9 cellular contexts compared by ENCODE assay signal in the genomic region with DNA sequence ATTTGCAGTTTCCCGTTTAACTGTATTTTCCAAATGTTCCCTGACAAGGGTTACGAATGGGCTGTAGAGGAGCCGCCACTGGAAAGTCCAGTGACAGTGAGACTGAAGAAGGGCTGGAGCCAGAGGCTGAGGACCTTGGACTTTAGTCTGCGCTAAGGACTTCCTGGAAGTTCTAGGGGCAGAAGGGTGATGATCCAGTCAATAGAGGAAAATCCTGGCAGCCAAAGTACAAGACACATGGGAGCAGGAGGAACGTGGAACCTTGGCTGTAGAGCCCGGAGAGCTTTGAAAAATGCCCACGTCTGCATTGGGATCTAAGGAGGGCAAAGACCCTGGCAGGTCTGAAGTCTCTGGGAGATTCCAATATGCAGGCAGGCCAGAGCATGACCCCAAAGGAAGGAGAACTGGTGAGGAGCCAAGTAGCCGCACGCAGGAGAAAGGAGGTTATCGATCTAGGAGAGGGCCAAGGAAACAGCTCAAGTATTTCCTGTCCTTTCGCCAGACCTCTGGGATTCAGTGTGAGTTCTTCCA.
DNase-seq lines count a peak whose midpoint lies in the region; ATAC-seq lines count a peak whose summit lies in the region.
"Had no signal": no experiment of that assay in that cellular context is flagged by ENCODE, and none has a peak within 500 bp of the region (broad histone marks: within the 10 kb centered on the region; RNA-seq: fewer than 3 reads in every experiment).

No MANE protein-coding gene starts in this region.

- no peaks in the 10 kb centered on the region for H3K9me3 Mint-ChIP-seq in T-helper 1 cell treated with Interleukin-12 subunit alpha and Interleukin-12 subunit beta and Interleukin-4 antibody, amounts not matched to agents 30 μg/mL and 1 μg/mL, for 36 hours
- H3K9me3 Mint-ChIP-seq in activated naive CD8-positive, alpha-beta T cell (ENCODE audit: low read depth), result peaks cover 10% of the 10 kb centered on the region
- peaks cover 3% of the 10 kb centered on the region for H3K9me3 Mint-ChIP-seq in stimulated activated effector memory CD8-positive, alpha-beta T cell treated with anti-CD3 and anti-CD28 coated beads, Interleukin-12 subunit alpha, Interleukin-12 subunit beta, amount 100 ng/mL, for 72 hours

- H3K27me3 Mint-ChIP-seq in T-helper 1 cell treated with Interleukin-12 subunit alpha and Interleukin-12 subunit beta and Interleukin-4 antibody, amounts not matched to agents 30 μg/mL and 1 μg/mL, for 36 hours (ENCODE audit: low read depth), result no peaks in the 10 kb centered on the region
- no peaks in the 10 kb centered on the region for H3K27me3 Mint-ChIP-seq in activated naive CD8-positive, alpha-beta T cell

- DNase-seq in T-helper 1 cell, result no peak
- peak; percentile 33 for DNase-seq in hepatic stellate cell (ENCODE audit: low spot score)
- no peak for DNase-seq in stimulated activated effector memory CD8-positive, alpha-beta T cell treated with anti-CD3 and anti-CD28 coated beads, Interleukin-12 subunit alpha, Interleukin-12 subunit beta, amount 100 ng/mL, for 72 hours (ENCODE audit: low spot score in 2 of 2)
- DNase-seq in NCI-H1105 (lab: John Stamatoyannopoulos, UW), result no peak
- no peak for DNase-seq in COLO668 (lab: John Stamatoyannopoulos, UW; ENCODE audit: unreplicated experiment)
- DNase-seq: stimulated activated CD8-positive, alpha-beta memory T cell treated with anti-CD3 and anti-CD28 coated beads, Interleukin-4, amount 100 ng/mL, for 48 hours had no signal

- H3K4me1 Mint-ChIP-seq in T-helper 1 cell treated with Interleukin-12 subunit alpha and Interleukin-12 subunit beta and Interleukin-4 antibody, amounts not matched to agents 30 μg/mL and 1 μg/mL, for 36 hours (ENCODE audit: low read depth), result peaks cover 92% of the 10 kb centered on the region
- peaks cover 99% of the 10 kb centered on the region for H3K4me1 Mint-ChIP-seq in activated naive CD8-positive, alpha-beta T cell (ENCODE audit: low read depth)
- peaks cover 92% of the 10 kb centered on the region for H3K4me1 Mint-ChIP-seq in stimulated activated effector memory CD8-positive, alpha-beta T cell treated with anti-CD3 and anti-CD28 coated beads, Interleukin-12 subunit alpha, Interleukin-12 subunit beta, amount 100 ng/mL, for 72 hours

- peaks cover 62% of the 10 kb centered on the region for H3K36me3 Mint-ChIP-seq in T-helper 1 cell treated with Interleukin-12 subunit alpha and Interleukin-12 subunit beta and Interleukin-4 antibody, amounts not matched to agents 30 μg/mL and 1 μg/mL, for 36 hours (ENCODE audit: low read depth)
- peaks cover 26% of the 10 kb centered on the region for H3K36me3 Mint-ChIP-seq in activated naive CD8-positive, alpha-beta T cell
- H3K36me3 Mint-ChIP-seq in stimulated activated effector memory CD8-positive, alpha-beta T cell treated with anti-CD3 and anti-CD28 coated beads, Interleukin-12 subunit alpha, Interleukin-12 subunit beta, amount 100 ng/mL, for 72 hours, result peaks cover 80% of the 10 kb centered on the region

- no peak for ATAC-seq in stimulated activated effector memory CD8-positive, alpha-beta T cell treated with anti-CD3 and anti-CD28 coated beads, Interleukin-12 subunit alpha, Interleukin-12 subunit beta, amount 100 ng/mL, for 72 hours
- no peak for ATAC-seq in HG02571 (IDR thresholded peaks at IDR 0.05; ENCODE audit: unreplicated experiment)

- H3K27ac Mint-ChIP-seq in T-helper 1 cell treated with Interleukin-12 subunit alpha and Interleukin-12 subunit beta and Interleukin-4 antibody, amounts not matched to agents 30 μg/mL and 1 μg/mL, for 36 hours, result peak overlapping the region; percentile 70
- H3K27ac Mint-ChIP-seq in activated naive CD8-positive, alpha-beta T cell, result peak overlapping the region; percentile 100
- H3K27ac Mint-ChIP-seq in stimulated activated effector memory CD8-positive, alpha-beta T cell treated with anti-CD3 and anti-CD28 coated beads, Interleukin-12 subunit alpha, Interleukin-12 subunit beta, amount 100 ng/mL, for 72 hours, result peak overlapping the region; percentile 36

- H3K4me3 Mint-ChIP-seq in T-helper 1 cell treated with Interleukin-12 subunit alpha and Interleukin-12 subunit beta and Interleukin-4 antibody, amounts not matched to agents 30 μg/mL and 1 μg/mL, for 36 hours, result peak overlapping the region; percentile 25
- H3K4me3 Mint-ChIP-seq in activated naive CD8-positive, alpha-beta T cell, result peak overlapping the region; percentile 49
- peak overlapping the region; percentile 59 for H3K4me3 Mint-ChIP-seq in stimulated activated effector memory CD8-positive, alpha-beta T cell treated with anti-CD3 and anti-CD28 coated beads, Interleukin-12 subunit alpha, Interleukin-12 subunit beta, amount 100 ng/mL, for 72 hours

Comparison
In these comparisons a context has a peak if more than half of its experiments do, and no peak if none do; other contexts are left out.
1. H3K27ac Mint-ChIP-seq: peak in every context shown above with its lines; median percentile 100 in activated naive CD8-positive, alpha-beta T cell; 70 in T-helper 1 cell treated with Interleukin-12 subunit alpha and Interleukin-12 subunit beta and Interleukin-4 antibody, amounts not matched to agents 30 μg/mL and 1 μg/mL, for 36 hours; 36 in stimulated activated effector memory CD8-positive, alpha-beta T cell treated with anti-CD3 and anti-CD28 coated beads, Interleukin-12 subunit alpha, Interleukin-12 subunit beta, amount 100 ng/mL, for 72 hours.